1 cellular context compared by ENCODE assay signal in the genomic region with DNA sequence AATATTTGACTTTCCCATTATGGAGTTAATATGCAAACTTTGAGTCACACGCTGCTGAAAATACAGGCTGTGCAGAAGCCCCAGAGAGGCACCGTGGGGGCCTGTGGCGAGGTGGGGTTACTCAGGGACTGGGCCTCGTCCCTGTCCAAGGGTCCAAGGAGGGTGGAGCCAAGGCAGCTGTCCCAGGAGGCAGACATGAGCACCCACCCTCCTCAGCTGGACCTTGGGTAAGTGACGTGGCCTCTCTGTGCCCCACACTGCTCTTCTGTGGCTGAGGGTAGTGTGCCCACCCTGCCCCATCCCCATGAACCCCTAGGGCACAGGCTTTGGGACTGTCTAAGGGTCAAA.
TF ChIP-seq lines count a peak whose summit lies in the region.

No MANE protein-coding gene starts in this region.

TF ChIP-seq in WTC11, 78 proteins besides CTCF, POLR2A, EP300 and RAD21 (continued from another document):
- no peak for TF ChIP-seq HMGXB4 (CRISPR knock-in tag; IDR thresholded peaks at IDR 0.05)
- TF ChIP-seq, protein P1, sequence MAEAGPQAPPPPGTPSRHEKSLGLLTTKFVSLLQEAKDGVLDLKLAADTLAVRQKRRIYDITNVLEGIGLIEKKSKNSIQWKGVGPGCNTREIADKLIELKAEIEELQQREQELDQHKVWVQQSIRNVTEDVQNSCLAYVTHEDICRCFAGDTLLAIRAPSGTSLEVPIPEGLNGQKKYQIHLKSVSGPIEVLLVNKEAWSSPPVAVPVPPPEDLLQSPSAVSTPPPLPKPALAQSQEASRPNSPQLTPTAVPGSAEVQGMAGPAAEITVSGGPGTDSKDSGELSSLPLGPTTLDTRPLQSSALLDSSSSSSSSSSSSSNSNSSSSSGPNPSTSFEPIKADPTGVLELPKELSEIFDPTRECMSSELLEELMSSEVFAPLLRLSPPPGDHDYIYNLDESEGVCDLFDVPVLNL (CRISPR knock-in tag; IDR thresholded peaks at IDR 0.05; ENCODE audit: borderline replicate concordance, low read depth): no peak
- TF ChIP-seq ZBTB21 (CRISPR knock-in tag; IDR thresholded peaks at IDR 0.05; ENCODE audit: borderline replicate concordance): no peak
- TF ChIP-seq FOXK1 (CRISPR knock-in tag; IDR thresholded peaks at IDR 0.05): no peak
- TF ChIP-seq RELA (CRISPR knock-in tag; IDR thresholded peaks at IDR 0.05; ENCODE audit: borderline replicate concordance): no peak
- no peak for TF ChIP-seq MXD4 (CRISPR knock-in tag; IDR thresholded peaks at IDR 0.05; ENCODE audit: borderline replicate concordance)
- TF ChIP-seq, protein P2, sequence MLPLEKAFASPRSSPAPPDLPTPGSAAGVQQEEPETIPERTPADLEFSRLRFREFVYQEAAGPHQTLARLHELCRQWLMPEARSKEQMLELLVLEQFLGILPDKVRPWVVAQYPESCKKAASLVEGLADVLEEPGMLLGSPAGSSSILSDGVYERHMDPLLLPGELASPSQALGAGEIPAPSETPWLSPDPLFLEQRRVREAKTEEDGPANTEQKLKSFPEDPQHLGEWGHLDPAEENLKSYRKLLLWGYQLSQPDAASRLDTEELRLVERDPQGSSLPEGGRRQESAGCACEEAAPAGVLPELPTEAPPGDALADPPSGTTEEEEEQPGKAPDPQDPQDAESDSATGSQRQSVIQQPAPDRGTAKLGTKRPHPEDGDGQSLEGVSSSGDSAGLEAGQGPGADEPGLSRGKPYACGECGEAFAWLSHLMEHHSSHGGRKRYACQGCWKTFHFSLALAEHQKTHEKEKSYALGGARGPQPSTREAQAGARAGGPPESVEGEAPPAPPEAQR (CRISPR knock-in tag; IDR thresholded peaks at IDR 0.05): no peak
- TF ChIP-seq TEAD4 (CRISPR knock-in tag; IDR thresholded peaks at IDR 0.05): no peak
- no peak for TF ChIP-seq NFYB (CRISPR knock-in tag; conservative IDR thresholded peaks at IDR 0.05; ENCODE audit: low read depth)
- TF ChIP-seq GABPB1 (CRISPR knock-in tag; IDR thresholded peaks at IDR 0.05): no peak
- no peak for TF ChIP-seq ARID4B (CRISPR knock-in tag; IDR thresholded peaks at IDR 0.05; ENCODE audit: borderline replicate concordance)
